In the genomic region with DNA sequence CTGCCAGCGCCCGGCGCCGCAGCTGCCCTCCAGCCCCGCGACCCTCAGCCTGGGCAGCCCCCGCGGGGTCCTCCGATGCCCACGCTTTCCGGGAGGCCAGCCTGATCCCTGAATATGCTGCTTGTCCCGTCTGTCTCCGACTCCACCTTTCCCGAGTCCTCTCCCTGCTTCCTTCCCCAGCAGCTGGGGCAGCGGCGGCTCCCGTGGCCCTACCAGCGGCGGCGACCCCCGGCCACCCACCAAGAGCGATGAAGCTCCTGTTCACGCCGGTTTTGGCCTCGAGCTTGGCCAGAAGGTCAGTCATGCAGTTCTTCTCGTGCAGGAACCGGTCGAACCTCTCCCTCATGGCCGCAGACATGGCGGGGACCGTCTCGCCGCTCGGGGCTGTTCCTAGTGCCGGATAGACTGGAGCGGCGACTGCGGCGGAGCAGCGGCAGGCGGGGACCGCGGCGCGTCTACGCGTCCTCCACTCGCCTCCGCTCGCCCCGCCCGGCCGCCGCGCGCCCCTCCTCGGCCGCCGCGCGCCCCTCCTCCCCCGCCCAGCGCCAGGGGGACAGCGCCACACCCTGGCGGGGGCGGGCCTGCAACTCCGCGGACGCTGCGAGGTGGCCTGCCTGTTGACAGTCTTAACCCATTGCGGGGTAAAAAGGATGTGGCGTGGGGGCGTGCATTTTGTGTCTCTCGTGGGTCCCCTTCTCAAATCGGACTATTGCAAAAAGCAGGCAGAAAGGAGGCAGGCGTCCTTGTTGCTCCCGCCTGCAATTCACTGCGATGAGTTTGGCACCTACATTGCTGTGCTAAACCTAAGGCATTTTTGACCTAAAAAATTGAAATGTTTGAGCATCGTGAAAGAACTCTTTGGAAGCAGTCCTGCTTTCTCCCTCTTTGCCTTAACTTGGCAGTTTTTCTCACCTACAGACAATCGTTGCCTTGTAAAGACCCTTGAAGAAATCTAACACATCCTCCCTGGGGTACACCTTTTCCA, we compare ENCODE assay signal across 8 cellular contexts. TPM values are rescaled to one million over a fixed set of nuclear protein-coding genes. Genes with fewer than 3 reads are reported as not detected.
DNase-seq lines count a peak whose midpoint lies in the region; ATAC-seq and TF ChIP-seq lines count a peak whose summit lies in the region.

Gene REEP5, minus strand, starts transcription at position 395 of the 985 bp plus-strand sequence. Its CDS starts 37 bp downstream, at position 358.

- peak within 1 kb of the TSS; percentile 68 for H3K4me2 ChIP-seq in neural cell (ENCODE audit: low read length)

- ATAC-seq in GM21825 (IDR thresholded peaks at IDR 0.05; ENCODE audit: unreplicated experiment): peak; percentile 57

- H3K79me2 ChIP-seq in neural cell (replicated peaks; ENCODE audit: insufficient read depth, low read length): peaks cover 7% of the 10 kb centered on the region

- peak; percentile 92 for TF ChIP-seq POLR2A in Raji (IDR thresholded peaks at IDR 0.05; ENCODE audit: insufficient read depth, low read depth, low read length)

- TF ChIP-seq RAD21 in neural cell (conservative IDR thresholded peaks at IDR 0.05): peak; percentile 65

- no peaks in the 10 kb centered on the region for H3K9me2 ChIP-seq in neural cell (ENCODE audit: insufficient read depth, low read length)

- DNase-seq in EH (ENCODE audit: low read depth) (peak; percentile 85), LHCN-M2 (ENCODE audit: low read depth) (peak; percentile 73), fibroblast of the aortic adventitia (ENCODE audit: low read depth) (peak; percentile 48)
- peak; percentile 85 for DNase-seq in activated effector memory CD4-positive, alpha-beta T cell treated with Interleukin-2 at 50 U/mL for 16 hours

- H3K9me3 ChIP-seq in neural cell (ENCODE audit: low read length): no peaks in the 10 kb centered on the region
- no peaks in the 10 kb centered on the region for H3K9me3 ChIP-seq in stomach smooth muscle (ENCODE audit: control insufficient read depth in 2 of 2, low read length in 2 of 2)

- TF ChIP-seq EP300 in neural cell (conservative IDR thresholded peaks at IDR 0.05; ENCODE audit: poor library complexity, severe bottlenecking): peak; percentile 54

- H3K4me3 ChIP-seq in fibroblast of the aortic adventitia (ENCODE audit: low read depth, low read length) (peak within 1 kb of the TSS; percentile 95), neural cell (ENCODE audit: low read length) (peak within 1 kb of the TSS; percentile 96), stomach smooth muscle (ENCODE audit: low read length in 2 of 2) (peak within 1 kb of the TSS; percentile 69 to 92)

- H3K27ac ChIP-seq in neural cell (ENCODE audit: low read length): peak within 1 kb of the TSS; percentile 83
- H3K27ac ChIP-seq in stomach smooth muscle (ENCODE audit: low read length): peak within 1 kb of the TSS; percentile 93

- TF ChIP-seq CTCF in fibroblast of the aortic adventitia (IDR thresholded peaks at IDR 0.05; ENCODE audit: insufficient read depth, low read length): peak; percentile 70
- TF ChIP-seq CTCF in neural cell (IDR thresholded peaks at IDR 0.05; ENCODE audit: poor library complexity, severe bottlenecking): peak; percentile 93

- H3K4me1 ChIP-seq in stomach smooth muscle (ENCODE audit: control insufficient read depth, insufficient read depth, low read length): peaks cover 27% of the 10 kb centered on the region

- no peaks in the 10 kb centered on the region for H4K20me1 ChIP-seq in neural cell (ENCODE audit: insufficient read depth)

- H3K36me3 ChIP-seq in neural cell (ENCODE audit: insufficient read depth, low read length): peaks cover 1% of the 10 kb centered on the region
- H3K36me3 ChIP-seq in stomach smooth muscle (ENCODE audit: control insufficient read depth in 2 of 2, insufficient read depth in 2 of 2, low read length in 2 of 2): peaks cover 7 to 10% of the 10 kb centered on the region in 2 donors

- H3F3A ChIP-seq in neural cell (ENCODE audit: insufficient read depth, low read length, poor library complexity, severe bottlenecking): no peaks in the 10 kb centered on the region

- no peaks in the 10 kb centered on the region for H3K27me3 ChIP-seq in neural cell (ENCODE audit: insufficient read depth, low read depth, low read length)
- H3K27me3 ChIP-seq in stomach smooth muscle (ENCODE audit: control insufficient read depth in 1 of 2, insufficient read depth in 2 of 2, low read length in 2 of 2): no peaks in the 10 kb centered on the region

- H2AFZ ChIP-seq in neural cell (ENCODE audit: low read depth, low read length): peak within 1 kb of the TSS; percentile 95

- peak within 1 kb of the TSS; percentile 91 for H3K9ac ChIP-seq in neural cell (ENCODE audit: low read length)
- H3K9ac ChIP-seq in stomach smooth muscle (ENCODE audit: low read length in 2 of 2): peak within 1 kb of the TSS; percentile 90

TF ChIP-seq in neural cell, 6 proteins besides CTCF, POLR2A, EP300 and RAD21:
- TF ChIP-seq MXI1 (conservative IDR thresholded peaks at IDR 0.05; ENCODE audit: poor library complexity, severe bottlenecking) (peak; percentile 73), EZH2 (IDR thresholded peaks at IDR 0.05; ENCODE audit: borderline replicate concordance, insufficient read depth, low read length, poor library complexity, severe bottlenecking) (no peak), SMC3 (conservative IDR thresholded peaks at IDR 0.05; ENCODE audit: poor library complexity) (peak; percentile 70), TAF1 (IDR thresholded peaks at IDR 0.05; ENCODE audit: low read depth) (peak; percentile 79), POLR2AphosphoS5 (IDR thresholded peaks at IDR 0.05) (peak; percentile 87)
- TF ChIP-seq, protein P1, sequence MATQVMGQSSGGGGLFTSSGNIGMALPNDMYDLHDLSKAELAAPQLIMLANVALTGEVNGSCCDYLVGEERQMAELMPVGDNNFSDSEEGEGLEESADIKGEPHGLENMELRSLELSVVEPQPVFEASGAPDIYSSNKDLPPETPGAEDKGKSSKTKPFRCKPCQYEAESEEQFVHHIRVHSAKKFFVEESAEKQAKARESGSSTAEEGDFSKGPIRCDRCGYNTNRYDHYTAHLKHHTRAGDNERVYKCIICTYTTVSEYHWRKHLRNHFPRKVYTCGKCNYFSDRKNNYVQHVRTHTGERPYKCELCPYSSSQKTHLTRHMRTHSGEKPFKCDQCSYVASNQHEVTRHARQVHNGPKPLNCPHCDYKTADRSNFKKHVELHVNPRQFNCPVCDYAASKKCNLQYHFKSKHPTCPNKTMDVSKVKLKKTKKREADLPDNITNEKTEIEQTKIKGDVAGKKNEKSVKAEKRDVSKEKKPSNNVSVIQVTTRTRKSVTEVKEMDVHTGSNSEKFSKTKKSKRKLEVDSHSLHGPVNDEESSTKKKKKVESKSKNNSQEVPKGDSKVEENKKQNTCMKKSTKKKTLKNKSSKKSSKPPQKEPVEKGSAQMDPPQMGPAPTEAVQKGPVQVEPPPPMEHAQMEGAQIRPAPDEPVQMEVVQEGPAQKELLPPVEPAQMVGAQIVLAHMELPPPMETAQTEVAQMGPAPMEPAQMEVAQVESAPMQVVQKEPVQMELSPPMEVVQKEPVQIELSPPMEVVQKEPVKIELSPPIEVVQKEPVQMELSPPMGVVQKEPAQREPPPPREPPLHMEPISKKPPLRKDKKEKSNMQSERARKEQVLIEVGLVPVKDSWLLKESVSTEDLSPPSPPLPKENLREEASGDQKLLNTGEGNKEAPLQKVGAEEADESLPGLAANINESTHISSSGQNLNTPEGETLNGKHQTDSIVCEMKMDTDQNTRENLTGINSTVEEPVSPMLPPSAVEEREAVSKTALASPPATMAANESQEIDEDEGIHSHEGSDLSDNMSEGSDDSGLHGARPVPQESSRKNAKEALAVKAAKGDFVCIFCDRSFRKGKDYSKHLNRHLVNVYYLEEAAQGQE (IDR thresholded peaks at IDR 0.05; ENCODE audit: borderline replicate concordance): peak; percentile 67

RNA-seq across cellular contexts. Expression of gene REEP5, which starts in this region (rescaled TPM):
- 40.6 and 41.4 TPM in 2 replicates for total RNA-seq in LHCN-M2 (2014; rRNA removed)
- polyA plus RNA-seq in LHCN-M2 (2012): 91.4 TPM
- total RNA-seq in fibroblast of the aortic adventitia (ENCODE audit: low replicate concordance): 20.8 and 60.0 TPM in 2 replicates
- 51.6 and 53.7 TPM in 2 replicates for polyA plus RNA-seq in neural cell
- 44.6 and 46.5 TPM in 2 replicates for polyA minus RNA-seq in neural cell

Comparison
In these comparisons a context has a peak if more than half of its experiments do, and no peak if none do; other contexts are left out.
1. Peak in every context shown above with its lines: DNase-seq, ATAC-seq, H3K4me3 ChIP-seq and H3K27ac ChIP-seq.